In genomic region chr16:49663081-49664057, GRCh38 we compare ENCODE assay signal across 14 cellular contexts.
DNase-seq lines count a peak whose midpoint lies in the region; ATAC-seq and TF ChIP-seq lines count a peak whose summit lies in the region.
"Had no signal": no experiment of that assay in that cellular context is flagged by ENCODE, and none has a peak within 500 bp of the region (broad histone marks: within the 10 kb centered on the region; RNA-seq: fewer than 3 reads in every experiment).

No MANE protein-coding gene starts in this region.

- H3K9me3 Mint-ChIP-seq in osteocyte (ENCODE audit: unreplicated experiment): no peaks in the 10 kb centered on the region
- H3K9me3 Mint-ChIP-seq: activated CD4-positive, alpha-beta T cell treated with anti-CD3 and anti-CD28 coated beads, Interleukin-2, amount 10 ng/mL, durations not matched to agents 7 days and 5 days; activated T-helper 17 cell treated with anti-CD3 and anti-CD28 coated beads, Interleukin-2, amount 50 U/mL, for 72 hours; stimulated activated naive CD8-positive, alpha-beta T cell treated with anti-CD3 and anti-CD28 coated beads, Interleukin-15, amount 100 ng/mL, for 72 hours; T-helper 1 cell treated with Interleukin-12 subunit alpha and Interleukin-12 subunit beta and Interleukin-4 antibody, amounts not matched to agents 30 μg/mL and 1 μg/mL, for 36 hours had no signal

- POLR2A ChIA-PET in PC-3 (lab: Charles Lee; ENCODE audit: unreplicated experiment): no interaction called here

- H3K27ac ChIP-seq in heart left ventricle: peak overlapping the region; percentile 38 to 89 (median 76)
- peak overlapping the region; percentile 81 for H3K27ac ChIP-seq in vagina
- no peak overlapping the region for H3K27ac ChIP-seq in PC-3 (ENCODE audit: low read length)

- H3K4me3 Mint-ChIP-seq in osteocyte (ENCODE audit: unreplicated experiment): no peak overlapping the region
- H3K4me3 Mint-ChIP-seq: activated CD4-positive, alpha-beta T cell treated with anti-CD3 and anti-CD28 coated beads, Interleukin-2, amount 10 ng/mL, durations not matched to agents 7 days and 5 days; activated T-helper 17 cell treated with anti-CD3 and anti-CD28 coated beads, Interleukin-2, amount 50 U/mL, for 72 hours; stimulated activated naive CD8-positive, alpha-beta T cell treated with anti-CD3 and anti-CD28 coated beads, Interleukin-15, amount 100 ng/mL, for 72 hours; T-helper 1 cell treated with Interleukin-12 subunit alpha and Interleukin-12 subunit beta and Interleukin-4 antibody, amounts not matched to agents 30 μg/mL and 1 μg/mL, for 36 hours had no signal

- no peak overlapping the region for H3K9ac ChIP-seq in PC-3 (ENCODE audit: low read length)

- no peaks in the 10 kb centered on the region for H3K9me2 ChIP-seq in PC-3 (replicated peaks; ENCODE audit: low read length)

- no peaks in the 10 kb centered on the region for H3F3A ChIP-seq in PC-3 (ENCODE audit: low read length, unreplicated experiment)

- H4K20me1 ChIP-seq in PC-3 (ENCODE audit: low read length): no peaks in the 10 kb centered on the region

- TF ChIP-seq POLR2A in heart left ventricle (IDR thresholded peaks at IDR 0.05) (no peak), vagina (IDR thresholded peaks at IDR 0.05) (no peak)

- H3K27me3 Mint-ChIP-seq in osteocyte (ENCODE audit: unreplicated experiment): no peaks in the 10 kb centered on the region
- H3K27me3 Mint-ChIP-seq: activated CD4-positive, alpha-beta T cell treated with anti-CD3 and anti-CD28 coated beads, Interleukin-2, amount 10 ng/mL, durations not matched to agents 7 days and 5 days; stimulated activated naive CD8-positive, alpha-beta T cell treated with anti-CD3 and anti-CD28 coated beads, Interleukin-15, amount 100 ng/mL, for 72 hours had no signal

- no peaks in the 10 kb centered on the region for H3K79me2 ChIP-seq in PC-3 (ENCODE audit: low read length)

- no peaks in the 10 kb centered on the region for H3K9me3 ChIP-seq in heart left ventricle
- H3K9me3 ChIP-seq in vagina: no peaks in the 10 kb centered on the region
- no peaks in the 10 kb centered on the region for H3K9me3 ChIP-seq in PC-3 (ENCODE audit: low read length)

- H3K4me3 ChIP-seq in heart left ventricle (peak overlapping the region in 11 of 12 donors; percentile 10 to 60 (median 46)), vagina (peak overlapping the region; percentile 29 to 38), PC-3 (ENCODE audit: low read length) (no peak overlapping the region)

- no peaks in the 10 kb centered on the region for H3K27me3 ChIP-seq in heart left ventricle
- no peaks in the 10 kb centered on the region for H3K27me3 ChIP-seq in vagina
- H3K27me3 ChIP-seq in PC-3 (ENCODE audit: low read length): peaks cover 10% of the 10 kb centered on the region; the same call in 1 of the 2 replicates

- BruUV-seq in PC-3 (replicated peaks; lab: Mats Ljungman, UMichigan): no TSS peak

- ATAC-seq in heart left ventricle: peak; percentile 42 to 73 (median 62)
- ATAC-seq in HG03521 (IDR thresholded peaks at IDR 0.05; ENCODE audit: unreplicated experiment): no peak
- ATAC-seq in HG02759 (IDR thresholded peaks at IDR 0.05; ENCODE audit: unreplicated experiment): no peak
- ATAC-seq in PC-3: no peak
- ATAC-seq: activated T-helper 17 cell treated with anti-CD3 and anti-CD28 coated beads, Interleukin-2, amount 50 U/mL, for 72 hours had no signal

- H3K4me2 ChIP-seq in PC-3 (ENCODE audit: low read length): no peak overlapping the region

- DNase-seq in NCI-H748 (lab: John Stamatoyannopoulos, UW; ENCODE audit: unreplicated experiment): peak; percentile 32
- DNase-seq in NCI-H748 treated with DMSO at 0.1 percent for 48 hours (lab: John Stamatoyannopoulos, UW): no peak
- DNase-seq in heart left ventricle: peak; percentile 29 to 68 (median 39)
- no peak for DNase-seq in osteocyte (ENCODE audit: extremely low spot score, unreplicated experiment)
- DNase-seq in vagina (ENCODE audit: extremely low spot score in 2 of 2): no peak
- no peak for DNase-seq in PC-3
- DNase-seq: activated CD4-positive, alpha-beta T cell treated with anti-CD3 and anti-CD28 coated beads, Interleukin-2, amount 10 ng/mL, durations not matched to agents 7 days and 5 days; caudate nucleus; stimulated activated CD4-positive, alpha-beta T cell treated with anti-CD3 and anti-CD28 coated beads, Interleukin-4, amount 100 ng/mL, for 24 hours; stimulated activated naive CD8-positive, alpha-beta T cell treated with anti-CD3 and anti-CD28 coated beads, Interleukin-15, amount 100 ng/mL, for 72 hours had no signal

- H3K27ac Mint-ChIP-seq in osteocyte (ENCODE audit: unreplicated experiment): peak overlapping the region; percentile 83
- H3K27ac Mint-ChIP-seq: activated CD4-positive, alpha-beta T cell treated with anti-CD3 and anti-CD28 coated beads, Interleukin-2, amount 10 ng/mL, durations not matched to agents 7 days and 5 days; activated T-helper 17 cell treated with anti-CD3 and anti-CD28 coated beads, Interleukin-2, amount 50 U/mL, for 72 hours; T-helper 1 cell treated with Interleukin-12 subunit alpha and Interleukin-12 subunit beta and Interleukin-4 antibody, amounts not matched to agents 30 μg/mL and 1 μg/mL, for 36 hours had no signal

- H3K36me3 ChIP-seq in heart left ventricle: no peaks in the 10 kb centered on the region
- no peaks in the 10 kb centered on the region for H3K36me3 ChIP-seq in vagina
- no peaks in the 10 kb centered on the region for H3K36me3 ChIP-seq in PC-3 (ENCODE audit: low read depth, low read length)

- TF ChIP-seq CTCF in heart left ventricle (IDR thresholded peaks at IDR 0.05) (no peak), osteocyte (IDR thresholded peaks at IDR 0.05) (no peak), vagina (IDR thresholded peaks at IDR 0.05) (no peak), PC-3 (conservative IDR thresholded peaks at IDR 0.05; ENCODE audit: low read depth, low read length) (no peak)

- no peaks in the 10 kb centered on the region for H3K36me3 Mint-ChIP-seq in osteocyte (ENCODE audit: unreplicated experiment)

- CTCF ChIA-PET in PC-3 (lab: Charles Lee): no interaction called here

- no peak overlapping the region for H2AFZ ChIP-seq in PC-3 (ENCODE audit: low read length)

- H3K4me1 Mint-ChIP-seq in osteocyte (ENCODE audit: unreplicated experiment): peaks cover 22% of the 10 kb centered on the region
- H3K4me1 Mint-ChIP-seq: activated CD4-positive, alpha-beta T cell treated with anti-CD3 and anti-CD28 coated beads, Interleukin-2, amount 10 ng/mL, durations not matched to agents 7 days and 5 days; stimulated activated naive CD8-positive, alpha-beta T cell treated with anti-CD3 and anti-CD28 coated beads, Interleukin-15, amount 100 ng/mL, for 72 hours had no signal

- H3K4me1 ChIP-seq in heart left ventricle: peaks cover 0 to 41% (median 21%) of the 10 kb centered on the region in 12 donors
- H3K4me1 ChIP-seq in vagina: peaks cover 35% of the 10 kb centered on the region
- no peaks in the 10 kb centered on the region for H3K4me1 ChIP-seq in PC-3 (ENCODE audit: insufficient read depth, low read length)

- 39 to 58% (median 51%) methylated on average over 25 to 28 of the region's 28 CpGs for WGBS in heart left ventricle, 4 donors

- intact Hi-C loops in heart left ventricle (cut with DNase I): no loop called here
- intact Hi-C loops in vagina (cut with DNase I): no loop called here
- intact Hi-C loops in PC-3 (cut with micrococcal nuclease): no loop called here

Comparison
In these comparisons a context has a peak if more than half of its experiments do, and no peak if none do; other contexts are left out.
1. DNase-seq: peak in NCI-H748 (single experiment) and heart left ventricle (5 of 5); none in NCI-H748 treated with DMSO at 0.1 percent for 48 hours (single experiment), osteocyte (single experiment), vagina (0 of 2) and PC-3 (single experiment).
2. ATAC-seq: peak in heart left ventricle (4 of 4); none in HG03521 (single experiment), HG02759 (single experiment) and PC-3 (single experiment).